ENCODE assay signal across 1 cellular context in the genomic region with DNA sequence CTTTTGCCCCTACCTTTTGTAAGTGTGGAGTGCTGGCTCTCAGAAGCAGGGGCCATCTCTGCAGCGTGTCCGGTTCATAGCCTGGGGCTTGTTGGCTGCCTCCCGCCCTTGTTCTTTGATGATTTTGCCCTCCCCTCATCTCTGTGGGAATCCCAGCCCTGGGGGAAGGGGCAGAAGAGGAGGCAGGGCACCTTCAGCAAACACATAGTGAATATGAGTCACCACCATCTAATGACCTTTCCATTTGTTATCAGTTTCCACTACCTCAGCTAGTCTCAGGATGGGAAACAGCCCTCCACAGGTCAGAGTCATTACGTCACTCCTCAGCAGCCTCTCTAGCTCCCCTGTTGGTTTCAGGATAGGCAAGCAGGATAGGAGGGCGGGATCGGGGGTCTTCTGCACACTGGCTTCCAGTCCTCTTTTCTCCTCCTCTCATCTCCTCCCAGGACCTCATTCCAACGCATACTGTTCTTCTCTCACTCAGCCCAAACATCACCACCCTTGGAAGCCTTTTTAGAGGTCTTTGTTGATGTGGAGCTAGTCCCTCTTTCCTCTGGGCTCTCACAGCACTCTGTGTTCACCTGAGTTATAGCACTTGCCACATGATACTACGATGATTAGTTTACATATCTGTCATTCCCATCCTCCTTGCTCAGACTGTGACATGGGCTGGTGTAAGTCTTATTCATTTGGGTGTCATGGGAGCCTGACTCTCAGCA.
TF ChIP-seq lines count a peak whose summit lies in the region.

No MANE protein-coding gene starts in this region.

TF ChIP-seq in HEK293, 187 proteins besides CTCF, POLR2A, EP300 and RAD21 (continued from another document and continues in another):
- TF ChIP-seq, protein P1, sequence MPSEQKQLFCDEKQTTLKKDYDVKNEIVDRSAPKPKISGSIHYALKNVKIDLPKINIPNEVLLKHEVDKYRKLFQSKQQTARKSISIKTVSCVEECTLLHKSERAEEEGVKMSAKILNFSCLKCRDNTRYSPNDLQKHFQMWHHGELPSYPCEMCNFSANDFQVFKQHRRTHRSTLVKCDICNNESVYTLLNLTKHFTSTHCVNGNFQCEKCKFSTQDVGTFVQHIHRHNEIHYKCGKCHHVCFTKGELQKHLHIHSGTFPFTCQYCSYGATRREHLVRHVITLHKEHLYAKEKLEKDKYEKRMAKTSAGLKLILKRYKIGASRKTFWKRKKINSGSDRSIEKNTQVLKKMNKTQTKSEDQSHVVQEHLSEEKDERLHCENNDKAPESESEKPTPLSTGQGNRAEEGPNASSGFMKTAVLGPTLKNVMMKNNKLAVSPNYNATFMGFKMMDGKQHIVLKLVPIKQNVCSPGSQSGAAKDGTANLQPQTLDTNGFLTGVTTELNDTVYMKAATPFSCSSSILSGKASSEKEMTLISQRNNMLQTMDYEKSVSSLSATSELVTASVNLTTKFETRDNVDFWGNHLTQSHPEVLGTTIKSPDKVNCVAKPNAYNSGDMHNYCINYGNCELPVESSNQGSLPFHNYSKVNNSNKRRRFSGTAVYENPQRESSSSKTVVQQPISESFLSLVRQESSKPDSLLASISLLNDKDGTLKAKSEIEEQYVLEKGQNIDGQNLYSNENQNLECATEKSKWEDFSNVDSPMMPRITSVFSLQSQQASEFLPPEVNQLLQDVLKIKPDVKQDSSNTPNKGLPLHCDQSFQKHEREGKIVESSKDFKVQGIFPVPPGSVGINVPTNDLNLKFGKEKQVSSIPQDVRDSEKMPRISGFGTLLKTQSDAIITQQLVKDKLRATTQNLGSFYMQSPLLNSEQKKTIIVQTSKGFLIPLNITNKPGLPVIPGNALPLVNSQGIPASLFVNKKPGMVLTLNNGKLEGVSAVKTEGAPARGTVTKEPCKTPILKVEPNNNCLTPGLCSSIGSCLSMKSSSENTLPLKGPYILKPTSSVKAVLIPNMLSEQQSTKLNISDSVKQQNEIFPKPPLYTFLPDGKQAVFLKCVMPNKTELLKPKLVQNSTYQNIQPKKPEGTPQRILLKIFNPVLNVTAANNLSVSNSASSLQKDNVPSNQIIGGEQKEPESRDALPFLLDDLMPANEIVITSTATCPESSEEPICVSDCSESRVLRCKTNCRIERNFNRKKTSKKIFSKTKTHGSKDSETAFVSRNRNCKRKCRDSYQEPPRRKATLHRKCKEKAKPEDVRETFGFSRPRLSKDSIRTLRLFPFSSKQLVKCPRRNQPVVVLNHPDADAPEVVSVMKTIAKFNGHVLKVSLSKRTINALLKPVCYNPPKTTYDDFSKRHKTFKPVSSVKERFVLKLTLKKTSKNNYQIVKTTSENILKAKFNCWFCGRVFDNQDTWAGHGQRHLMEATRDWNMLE (tag by site-specific recombination; conservative IDR thresholded peaks at IDR 0.05; ENCODE audit: low read depth): no peak; the same call in 1 of the 2 replicates
- TF ChIP-seq RBAK (tag by site-specific recombination; IDR thresholded peaks at IDR 0.05) (no peak), ZNF416 (tag by site-specific recombination; IDR thresholded peaks at IDR 0.05) (no peak), ZBTB20 (tag by site-specific recombination; IDR thresholded peaks at IDR 0.05) (no peak), ZNF529 (tag by site-specific recombination; IDR thresholded peaks at IDR 0.05; ENCODE audit: insufficient replicate concordance) (no peak), ZBTB1 (tag by site-specific recombination; IDR thresholded peaks at IDR 0.05) (peak; percentile 86; the same call in 1 of the 2 replicates), ZNF423 (tag by site-specific recombination; IDR thresholded peaks at IDR 0.05) (no peak), OVOL3 (tag by site-specific recombination; IDR thresholded peaks at IDR 0.05) (0 out of 2 replicates have a peak, but pooled peaks have one; percentile 36), ZNF223 (tag by site-specific recombination; IDR thresholded peaks at IDR 0.05) (no peak), ZFP3 (tag by site-specific recombination; IDR thresholded peaks at IDR 0.05; ENCODE audit: low read depth) (no peak), ZNF707 (tag by site-specific recombination; IDR thresholded peaks at IDR 0.05) (no peak), ZSCAN16 (tag by site-specific recombination; IDR thresholded peaks at IDR 0.05) (no peak), MEIS1 (CRISPR knock-in tag; IDR thresholded peaks at IDR 0.05; ENCODE audit: borderline replicate concordance) (no peak), ZNF133 (tag by site-specific recombination; IDR thresholded peaks at IDR 0.05) (no peak), KLF10 (tag by site-specific recombination; IDR thresholded peaks at IDR 0.05) (peak; percentile 96), KLF8 (tag by site-specific recombination; IDR thresholded peaks at IDR 0.05) (peak; percentile 86; the same call in 1 of the 2 replicates), ZNF830 (tag by site-specific recombination; IDR thresholded peaks at IDR 0.05; ENCODE audit: low read depth) (no peak), ZNF768 (tag by site-specific recombination; IDR thresholded peaks at IDR 0.05) (no peak), ZNF341 (tag by site-specific recombination; IDR thresholded peaks at IDR 0.05; ENCODE audit: low read depth) (peak; percentile 42), ZNF394 (tag by site-specific recombination; IDR thresholded peaks at IDR 0.05; ENCODE audit: borderline replicate concordance) (peak; percentile 89), SP3 (tag by site-specific recombination; IDR thresholded peaks at IDR 0.05) (peak; percentile 78), ZNF623 (tag by site-specific recombination; IDR thresholded peaks at IDR 0.05) (peak; percentile 13; the same call in 1 of the 2 replicates), ZNF335 (tag by site-specific recombination; conservative IDR thresholded peaks at IDR 0.05) (peak; percentile 41), ZSCAN23 (tag by site-specific recombination; IDR thresholded peaks at IDR 0.05) (peak; percentile 77; the same call in 1 of the 2 replicates), FEZF1 (tag by site-specific recombination; IDR thresholded peaks at IDR 0.05) (peak; percentile 75)
- TF ChIP-seq, protein P2, sequence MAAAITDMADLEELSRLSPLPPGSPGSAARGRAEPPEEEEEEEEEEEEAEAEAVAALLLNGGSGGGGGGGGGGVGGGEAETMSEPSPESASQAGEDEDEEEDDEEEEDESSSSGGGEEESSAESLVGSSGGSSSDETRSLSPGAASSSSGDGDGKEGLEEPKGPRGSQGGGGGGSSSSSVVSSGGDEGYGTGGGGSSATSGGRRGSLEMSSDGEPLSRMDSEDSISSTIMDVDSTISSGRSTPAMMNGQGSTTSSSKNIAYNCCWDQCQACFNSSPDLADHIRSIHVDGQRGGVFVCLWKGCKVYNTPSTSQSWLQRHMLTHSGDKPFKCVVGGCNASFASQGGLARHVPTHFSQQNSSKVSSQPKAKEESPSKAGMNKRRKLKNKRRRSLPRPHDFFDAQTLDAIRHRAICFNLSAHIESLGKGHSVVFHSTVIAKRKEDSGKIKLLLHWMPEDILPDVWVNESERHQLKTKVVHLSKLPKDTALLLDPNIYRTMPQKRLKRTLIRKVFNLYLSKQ (tag by site-specific recombination; IDR thresholded peaks at IDR 0.05; ENCODE audit: borderline replicate concordance): no peak
- TF ChIP-seq, protein P3, sequence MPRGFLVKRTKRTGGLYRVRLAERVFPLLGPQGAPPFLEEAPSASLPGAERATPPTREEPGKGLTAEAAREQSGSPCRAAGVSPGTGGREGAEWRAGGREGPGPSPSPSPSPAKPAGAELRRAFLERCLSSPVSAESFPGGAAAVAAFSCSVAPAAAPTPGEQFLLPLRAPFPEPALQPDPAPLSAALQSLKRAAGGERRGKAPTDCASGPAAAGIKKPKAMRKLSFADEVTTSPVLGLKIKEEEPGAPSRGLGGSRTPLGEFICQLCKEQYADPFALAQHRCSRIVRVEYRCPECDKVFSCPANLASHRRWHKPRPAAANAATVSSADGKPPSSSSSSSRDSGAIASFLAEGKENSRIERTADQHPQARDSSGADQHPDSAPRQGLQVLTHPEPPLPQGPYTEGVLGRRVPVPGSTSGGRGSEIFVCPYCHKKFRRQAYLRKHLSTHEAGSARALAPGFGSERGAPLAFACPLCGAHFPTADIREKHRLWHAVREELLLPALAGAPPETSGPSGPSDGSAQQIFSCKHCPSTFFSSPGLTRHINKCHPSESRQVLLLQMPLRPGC (tag by site-specific recombination; IDR thresholded peaks at IDR 0.05): peak; percentile 94
- TF ChIP-seq, protein P4, sequence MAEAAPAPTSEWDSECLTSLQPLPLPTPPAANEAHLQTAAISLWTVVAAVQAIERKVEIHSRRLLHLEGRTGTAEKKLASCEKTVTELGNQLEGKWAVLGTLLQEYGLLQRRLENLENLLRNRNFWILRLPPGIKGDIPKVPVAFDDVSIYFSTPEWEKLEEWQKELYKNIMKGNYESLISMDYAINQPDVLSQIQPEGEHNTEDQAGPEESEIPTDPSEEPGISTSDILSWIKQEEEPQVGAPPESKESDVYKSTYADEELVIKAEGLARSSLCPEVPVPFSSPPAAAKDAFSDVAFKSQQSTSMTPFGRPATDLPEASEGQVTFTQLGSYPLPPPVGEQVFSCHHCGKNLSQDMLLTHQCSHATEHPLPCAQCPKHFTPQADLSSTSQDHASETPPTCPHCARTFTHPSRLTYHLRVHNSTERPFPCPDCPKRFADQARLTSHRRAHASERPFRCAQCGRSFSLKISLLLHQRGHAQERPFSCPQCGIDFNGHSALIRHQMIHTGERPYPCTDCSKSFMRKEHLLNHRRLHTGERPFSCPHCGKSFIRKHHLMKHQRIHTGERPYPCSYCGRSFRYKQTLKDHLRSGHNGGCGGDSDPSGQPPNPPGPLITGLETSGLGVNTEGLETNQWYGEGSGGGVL (tag by site-specific recombination; IDR thresholded peaks at IDR 0.05): peak; percentile 96
- TF ChIP-seq, protein P5, sequence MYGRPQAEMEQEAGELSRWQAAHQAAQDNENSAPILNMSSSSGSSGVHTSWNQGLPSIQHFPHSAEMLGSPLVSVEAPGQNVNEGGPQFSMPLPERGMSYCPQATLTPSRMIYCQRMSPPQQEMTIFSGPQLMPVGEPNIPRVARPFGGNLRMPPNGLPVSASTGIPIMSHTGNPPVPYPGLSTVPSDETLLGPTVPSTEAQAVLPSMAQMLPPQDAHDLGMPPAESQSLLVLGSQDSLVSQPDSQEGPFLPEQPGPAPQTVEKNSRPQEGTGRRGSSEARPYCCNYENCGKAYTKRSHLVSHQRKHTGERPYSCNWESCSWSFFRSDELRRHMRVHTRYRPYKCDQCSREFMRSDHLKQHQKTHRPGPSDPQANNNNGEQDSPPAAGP (tag by site-specific recombination; IDR thresholded peaks at IDR 0.05): peak; percentile 99
- TF ChIP-seq, protein P6, sequence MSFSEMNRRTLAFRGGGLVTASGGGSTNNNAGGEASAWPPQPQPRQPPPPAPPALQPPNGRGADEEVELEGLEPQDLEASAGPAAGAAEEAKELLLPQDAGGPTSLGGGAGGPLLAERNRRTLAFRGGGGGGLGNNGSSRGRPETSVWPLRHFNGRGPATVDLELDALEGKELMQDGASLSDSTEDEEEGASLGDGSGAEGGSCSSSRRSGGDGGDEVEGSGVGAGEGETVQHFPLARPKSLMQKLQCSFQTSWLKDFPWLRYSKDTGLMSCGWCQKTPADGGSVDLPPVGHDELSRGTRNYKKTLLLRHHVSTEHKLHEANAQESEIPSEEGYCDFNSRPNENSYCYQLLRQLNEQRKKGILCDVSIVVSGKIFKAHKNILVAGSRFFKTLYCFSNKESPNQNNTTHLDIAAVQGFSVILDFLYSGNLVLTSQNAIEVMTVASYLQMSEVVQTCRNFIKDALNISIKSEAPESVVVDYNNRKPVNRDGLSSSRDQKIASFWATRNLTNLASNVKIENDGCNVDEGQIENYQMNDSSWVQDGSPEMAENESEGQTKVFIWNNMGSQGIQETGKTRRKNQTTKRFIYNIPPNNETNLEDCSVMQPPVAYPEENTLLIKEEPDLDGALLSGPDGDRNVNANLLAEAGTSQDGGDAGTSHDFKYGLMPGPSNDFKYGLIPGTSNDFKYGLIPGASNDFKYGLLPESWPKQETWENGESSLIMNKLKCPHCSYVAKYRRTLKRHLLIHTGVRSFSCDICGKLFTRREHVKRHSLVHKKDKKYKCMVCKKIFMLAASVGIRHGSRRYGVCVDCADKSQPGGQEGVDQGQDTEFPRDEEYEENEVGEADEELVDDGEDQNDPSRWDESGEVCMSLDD (tag by site-specific recombination; IDR thresholded peaks at IDR 0.05): peak; percentile 49; the same call in 1 of the 2 replicates
- TF ChIP-seq, protein P7, sequence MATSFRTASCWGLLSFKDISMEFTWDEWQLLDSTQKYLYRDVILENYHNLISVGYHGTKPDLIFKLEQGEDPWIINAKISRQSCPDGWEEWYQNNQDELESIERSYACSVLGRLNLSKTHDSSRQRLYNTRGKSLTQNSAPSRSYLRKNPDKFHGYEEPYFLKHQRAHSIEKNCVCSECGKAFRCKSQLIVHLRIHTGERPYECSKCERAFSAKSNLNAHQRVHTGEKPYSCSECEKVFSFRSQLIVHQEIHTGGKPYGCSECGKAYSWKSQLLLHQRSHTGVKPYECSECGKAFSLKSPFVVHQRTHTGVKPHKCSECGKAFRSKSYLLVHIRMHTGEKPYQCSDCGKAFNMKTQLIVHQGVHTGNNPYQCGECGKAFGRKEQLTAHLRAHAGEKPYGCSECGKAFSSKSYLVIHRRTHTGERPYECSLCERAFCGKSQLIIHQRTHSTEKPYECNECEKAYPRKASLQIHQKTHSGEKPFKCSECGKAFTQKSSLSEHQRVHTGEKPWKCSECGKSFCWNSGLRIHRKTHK (tag by site-specific recombination; IDR thresholded peaks at IDR 0.05): no peak
- TF ChIP-seq, protein P8, sequence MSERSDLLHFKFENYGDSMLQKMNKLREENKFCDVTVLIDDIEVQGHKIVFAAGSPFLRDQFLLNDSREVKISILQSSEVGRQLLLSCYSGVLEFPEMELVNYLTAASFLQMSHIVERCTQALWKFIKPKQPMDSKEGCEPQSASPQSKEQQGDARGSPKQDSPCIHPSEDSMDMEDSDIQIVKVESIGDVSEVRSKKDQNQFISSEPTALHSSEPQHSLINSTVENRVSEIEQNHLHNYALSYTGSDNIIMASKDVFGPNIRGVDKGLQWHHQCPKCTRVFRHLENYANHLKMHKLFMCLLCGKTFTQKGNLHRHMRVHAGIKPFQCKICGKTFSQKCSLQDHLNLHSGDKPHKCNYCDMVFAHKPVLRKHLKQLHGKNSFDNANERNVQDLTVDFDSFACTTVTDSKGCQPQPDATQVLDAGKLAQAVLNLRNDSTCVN (tag by site-specific recombination; optimal IDR thresholded peaks at IDR 0.05): peak; percentile 32
- TF ChIP-seq, protein P9, sequence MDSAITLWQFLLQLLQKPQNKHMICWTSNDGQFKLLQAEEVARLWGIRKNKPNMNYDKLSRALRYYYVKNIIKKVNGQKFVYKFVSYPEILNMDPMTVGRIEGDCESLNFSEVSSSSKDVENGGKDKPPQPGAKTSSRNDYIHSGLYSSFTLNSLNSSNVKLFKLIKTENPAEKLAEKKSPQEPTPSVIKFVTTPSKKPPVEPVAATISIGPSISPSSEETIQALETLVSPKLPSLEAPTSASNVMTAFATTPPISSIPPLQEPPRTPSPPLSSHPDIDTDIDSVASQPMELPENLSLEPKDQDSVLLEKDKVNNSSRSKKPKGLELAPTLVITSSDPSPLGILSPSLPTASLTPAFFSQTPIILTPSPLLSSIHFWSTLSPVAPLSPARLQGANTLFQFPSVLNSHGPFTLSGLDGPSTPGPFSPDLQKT (IDR thresholded peaks at IDR 0.05; ENCODE audit: borderline replicate concordance, low read depth, low read length): no peak
- TF ChIP-seq, protein P10, sequence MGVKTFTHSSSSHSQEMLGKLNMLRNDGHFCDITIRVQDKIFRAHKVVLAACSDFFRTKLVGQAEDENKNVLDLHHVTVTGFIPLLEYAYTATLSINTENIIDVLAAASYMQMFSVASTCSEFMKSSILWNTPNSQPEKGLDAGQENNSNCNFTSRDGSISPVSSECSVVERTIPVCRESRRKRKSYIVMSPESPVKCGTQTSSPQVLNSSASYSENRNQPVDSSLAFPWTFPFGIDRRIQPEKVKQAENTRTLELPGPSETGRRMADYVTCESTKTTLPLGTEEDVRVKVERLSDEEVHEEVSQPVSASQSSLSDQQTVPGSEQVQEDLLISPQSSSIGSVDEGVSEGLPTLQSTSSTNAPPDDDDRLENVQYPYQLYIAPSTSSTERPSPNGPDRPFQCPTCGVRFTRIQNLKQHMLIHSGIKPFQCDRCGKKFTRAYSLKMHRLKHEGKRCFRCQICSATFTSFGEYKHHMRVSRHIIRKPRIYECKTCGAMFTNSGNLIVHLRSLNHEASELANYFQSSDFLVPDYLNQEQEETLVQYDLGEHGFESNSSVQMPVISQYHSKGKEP (tag by site-specific recombination; IDR thresholded peaks at IDR 0.05): no peak
